In the genomic region with DNA sequence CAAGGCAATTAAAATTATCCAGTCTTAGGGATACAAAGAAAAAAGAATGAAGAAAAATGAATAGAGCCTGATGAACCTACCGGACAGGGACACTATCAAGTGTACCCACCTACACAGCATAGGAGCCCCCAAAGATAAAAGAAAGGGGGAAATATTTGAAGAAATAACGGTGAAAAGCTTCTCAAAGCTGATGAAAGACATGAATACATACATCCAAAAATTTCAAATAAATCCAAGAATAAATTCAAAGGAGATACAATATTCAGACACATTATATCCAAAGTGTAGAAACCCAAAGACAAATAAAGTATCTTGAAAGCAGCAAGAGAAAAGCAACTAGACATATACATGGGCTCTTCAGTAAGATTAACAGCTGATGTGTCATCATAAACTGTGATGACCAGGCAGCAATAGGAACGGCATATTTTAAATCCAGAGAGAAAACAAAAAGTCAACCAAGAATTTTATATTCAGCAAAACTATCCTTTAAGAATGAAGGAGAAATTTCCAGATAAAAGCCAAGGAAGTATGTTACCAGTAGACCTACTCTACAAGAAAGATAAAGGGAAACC, we compare ENCODE assay signal across 17 cellular contexts. TPM values are rescaled to one million over a fixed set of nuclear protein-coding genes. Genes with fewer than 3 reads are reported as not detected.
A peak's percentile ranks its signal among the peaks of the same experiment; 100 is the strongest.
DNase-seq lines count a peak whose midpoint lies in the region; ATAC-seq, FAIRE-seq and TF ChIP-seq lines count a peak whose summit lies in the region.
"Had no signal": no experiment of that assay in that cellular context is flagged by ENCODE, and none has a peak within 500 bp of the region (broad histone marks: within the 10 kb centered on the region; RNA-seq: fewer than 3 reads in every experiment).

No MANE protein-coding gene starts in this region.

- peaks cover 20 to 37% of the 10 kb centered on the region in 2 donors for H3K36me3 Mint-ChIP-seq in activated T-cell treated with anti-CD3 and anti-CD28 coated beads, Interleukin-2, amount 50 U/mL, for 72 hours (ENCODE audit: insufficient read depth in 2 of 2)
- H3K36me3 Mint-ChIP-seq in activated T-cell treated with anti-CD3 and anti-CD28 coated beads, Interleukin-2, amount 50 U/mL, for 4 hours (ENCODE audit: insufficient read depth) = peaks cover 28% of the 10 kb centered on the region
- peaks cover 32% of the 10 kb centered on the region for H3K36me3 Mint-ChIP-seq in activated T-helper 17 cell treated with anti-CD3 and anti-CD28 coated beads, Interleukin-2, amount 50 U/mL, for 72 hours (ENCODE audit: low read depth)
- peaks cover 21% of the 10 kb centered on the region for H3K36me3 Mint-ChIP-seq in natural killer cell

- H3K4me3 ChIP-seq in HEK293 (ENCODE audit: low read depth, low read length) (no peak overlapping the region), psoas muscle (no peak overlapping the region)
- H3K4me3 ChIP-seq: SJSA1 had no signal

- no peak for FAIRE-seq in D721Med (lab: Jason Lieb, UNC)

- H3K27me3 ChIP-seq in psoas muscle (ENCODE audit: insufficient read depth in 3 of 3, low read length in 2 of 3) = no peaks in the 10 kb centered on the region
- H3K27me3 ChIP-seq: SJSA1 had no signal

- ATAC-seq in activated T-cell treated with anti-CD3 and anti-CD28 coated beads, Interleukin-2, amount 50 U/mL, for 72 hours (replicated peaks in 1 of 2) = no peak
- no peak for ATAC-seq in activated T-cell treated with anti-CD3 and anti-CD28 coated beads, Interleukin-2, amount 50 U/mL, for 4 hours
- no peak for ATAC-seq in activated T-helper 17 cell treated with anti-CD3 and anti-CD28 coated beads, Interleukin-2, amount 50 U/mL, for 72 hours (replicated peaks)
- no peak for ATAC-seq in natural killer cell
- ATAC-seq in psoas muscle = no peak
- no peak for ATAC-seq in GM21367 (IDR thresholded peaks at IDR 0.05; ENCODE audit: unreplicated experiment)
- ATAC-seq: PC-3 had no signal

- peaks cover 10 to 13% of the 10 kb centered on the region in 2 donors for H3K9me3 Mint-ChIP-seq in activated T-cell treated with anti-CD3 and anti-CD28 coated beads, Interleukin-2, amount 50 U/mL, for 72 hours
- H3K9me3 Mint-ChIP-seq in activated T-cell treated with anti-CD3 and anti-CD28 coated beads, Interleukin-2, amount 50 U/mL, for 4 hours = peaks cover 22% of the 10 kb centered on the region
- H3K9me3 Mint-ChIP-seq in activated T-helper 17 cell treated with anti-CD3 and anti-CD28 coated beads, Interleukin-2, amount 50 U/mL, for 72 hours = peaks cover 4% of the 10 kb centered on the region
- H3K9me3 Mint-ChIP-seq in natural killer cell = peaks cover 2 to 8% of the 10 kb centered on the region in 2 donors

- H3K27ac ChIP-seq in HEK293 (ENCODE audit: extremely low read depth, low read depth, low read length) (no peak overlapping the region), psoas muscle (no peak overlapping the region)
- H3K27ac ChIP-seq: SJSA1 had no signal

- DNase-seq in activated T-cell treated with anti-CD3 and anti-CD28 coated beads, Interleukin-2, amount 50 U/mL, for 72 hours = no peak
- DNase-seq in activated T-cell treated with anti-CD3 and anti-CD28 coated beads, Interleukin-2, amount 50 U/mL, for 4 hours = no peak
- DNase-seq in natural killer cell = no peak
- no peak for DNase-seq in psoas muscle
- DNase-seq in D721Med (ENCODE audit: insufficient read length, low spot score) = no peak
- DNase-seq: CD8-positive, alpha-beta T cell; HFFc6; NCI-H1417; NCI-H1930; NCI-H2171 treated with DMSO at 0.1 percent for 48 hours; NCI-H446 treated with DMSO at 0.1 percent for 48 hours; NCI-H774; PC-3 had no signal

- 89 to 97% (median 90%) methylated on average over 3 of the region's 3 CpGs for WGBS in psoas muscle, 3 donors

- TF ChIP-seq CTCF in HEK293 (tag by site-specific recombination; IDR thresholded peaks at IDR 0.05) = no peak
- no peak for TF ChIP-seq CTCF in natural killer cell (IDR thresholded peaks at IDR 0.05)
- TF ChIP-seq CTCF in psoas muscle (IDR thresholded peaks at IDR 0.05) = no peak
- TF ChIP-seq CTCF in D721Med (IDR thresholded peaks at IDR 0.05; ENCODE audit: insufficient read depth, missing control alignments) = no peak

- POLR2A ChIA-PET in HEK293 (lab: Yijun Ruan, JAX) = no interaction called here

- peak overlapping the region; percentile 81 for H3K27ac Mint-ChIP-seq in activated T-cell treated with anti-CD3 and anti-CD28 coated beads, Interleukin-2, amount 50 U/mL, for 72 hours
- H3K27ac Mint-ChIP-seq in activated T-helper 17 cell treated with anti-CD3 and anti-CD28 coated beads, Interleukin-2, amount 50 U/mL, for 72 hours = peak overlapping the region; percentile 82
- H3K27ac Mint-ChIP-seq in natural killer cell = peak overlapping the region in 1 of 2 donors; percentile 47
- H3K27ac Mint-ChIP-seq: HFFc6 had no signal

- H3K9me3 ChIP-seq in HEK293 (ENCODE audit: control insufficient read depth, insufficient read depth, low read depth, low read length) = no peaks in the 10 kb centered on the region
- H3K9me3 ChIP-seq in psoas muscle = peaks cover 23% of the 10 kb centered on the region

- H3K36me3 ChIP-seq in HEK293 (ENCODE audit: control insufficient read depth in 2 of 2, insufficient read depth in 1 of 2, low read length in 2 of 2) = peaks cover 0 to 3% of the 10 kb centered on the region in 2 experiments; a peak in 1 of 3 replicates
- no peaks in the 10 kb centered on the region for H3K36me3 ChIP-seq in psoas muscle (ENCODE audit: insufficient read depth in 1 of 2, low read depth in 1 of 2)

- peaks cover 57% of the 10 kb centered on the region for H3K4me1 Mint-ChIP-seq in activated T-cell treated with anti-CD3 and anti-CD28 coated beads, Interleukin-2, amount 50 U/mL, for 72 hours (ENCODE audit: low read depth)
- H3K4me1 Mint-ChIP-seq in activated T-cell treated with anti-CD3 and anti-CD28 coated beads, Interleukin-2, amount 50 U/mL, for 4 hours (ENCODE audit: low read depth) = peaks cover 52% of the 10 kb centered on the region
- H3K4me1 Mint-ChIP-seq in activated T-helper 17 cell treated with anti-CD3 and anti-CD28 coated beads, Interleukin-2, amount 50 U/mL, for 72 hours = peaks cover 40% of the 10 kb centered on the region
- peaks cover 70 to 83% of the 10 kb centered on the region in 2 donors for H3K4me1 Mint-ChIP-seq in natural killer cell

- CTCF ChIA-PET in HEK293 (lab: Yijun Ruan, JAX) = interaction anchor here (0.6 to 0.7 kb wide), 2 partner anchors 9 to 55 kb away, joined by 3 read pairs; no protein-coding TSS in a partner anchor

- no peaks in the 10 kb centered on the region for H3K4me1 ChIP-seq in HEK293 (ENCODE audit: control insufficient read depth, insufficient read depth, low read length)
- H3K4me1 ChIP-seq in psoas muscle = no peaks in the 10 kb centered on the region

- peak overlapping the region in 1 of 2 donors; percentile 15 for H3K4me3 Mint-ChIP-seq in activated T-cell treated with anti-CD3 and anti-CD28 coated beads, Interleukin-2, amount 50 U/mL, for 72 hours
- H3K4me3 Mint-ChIP-seq in activated T-cell treated with anti-CD3 and anti-CD28 coated beads, Interleukin-2, amount 50 U/mL, for 4 hours = no peak overlapping the region
- peak overlapping the region; percentile 40 for H3K4me3 Mint-ChIP-seq in activated T-helper 17 cell treated with anti-CD3 and anti-CD28 coated beads, Interleukin-2, amount 50 U/mL, for 72 hours
- H3K4me3 Mint-ChIP-seq in natural killer cell = peak overlapping the region; percentile 71
- H3K4me3 Mint-ChIP-seq: CD8-positive, alpha-beta T cell; HFFc6 had no signal

- intact Hi-C loops in natural killer cell (cut with micrococcal nuclease) = loop anchor here (5.0 kb wide), 2 partner anchors 53 to 128 kb away; no protein-coding TSS in a partner anchor
- intact Hi-C loops in psoas muscle (cut with DNase I) = no loop called here

- no peaks in the 10 kb centered on the region for H3K27me3 Mint-ChIP-seq in activated T-cell treated with anti-CD3 and anti-CD28 coated beads, Interleukin-2, amount 50 U/mL, for 72 hours (ENCODE audit: low read depth)
- no peaks in the 10 kb centered on the region for H3K27me3 Mint-ChIP-seq in activated T-cell treated with anti-CD3 and anti-CD28 coated beads, Interleukin-2, amount 50 U/mL, for 4 hours (ENCODE audit: low read depth)
- no peaks in the 10 kb centered on the region for H3K27me3 Mint-ChIP-seq in activated T-helper 17 cell treated with anti-CD3 and anti-CD28 coated beads, Interleukin-2, amount 50 U/mL, for 72 hours
- H3K27me3 Mint-ChIP-seq in natural killer cell (ENCODE audit: low read depth in 2 of 2) = no peaks in the 10 kb centered on the region

TF ChIP-seq in HEK293, 187 proteins besides CTCF, POLR2A, EP300 and RAD21 (continues in another document):
- TF ChIP-seq, protein P1, sequence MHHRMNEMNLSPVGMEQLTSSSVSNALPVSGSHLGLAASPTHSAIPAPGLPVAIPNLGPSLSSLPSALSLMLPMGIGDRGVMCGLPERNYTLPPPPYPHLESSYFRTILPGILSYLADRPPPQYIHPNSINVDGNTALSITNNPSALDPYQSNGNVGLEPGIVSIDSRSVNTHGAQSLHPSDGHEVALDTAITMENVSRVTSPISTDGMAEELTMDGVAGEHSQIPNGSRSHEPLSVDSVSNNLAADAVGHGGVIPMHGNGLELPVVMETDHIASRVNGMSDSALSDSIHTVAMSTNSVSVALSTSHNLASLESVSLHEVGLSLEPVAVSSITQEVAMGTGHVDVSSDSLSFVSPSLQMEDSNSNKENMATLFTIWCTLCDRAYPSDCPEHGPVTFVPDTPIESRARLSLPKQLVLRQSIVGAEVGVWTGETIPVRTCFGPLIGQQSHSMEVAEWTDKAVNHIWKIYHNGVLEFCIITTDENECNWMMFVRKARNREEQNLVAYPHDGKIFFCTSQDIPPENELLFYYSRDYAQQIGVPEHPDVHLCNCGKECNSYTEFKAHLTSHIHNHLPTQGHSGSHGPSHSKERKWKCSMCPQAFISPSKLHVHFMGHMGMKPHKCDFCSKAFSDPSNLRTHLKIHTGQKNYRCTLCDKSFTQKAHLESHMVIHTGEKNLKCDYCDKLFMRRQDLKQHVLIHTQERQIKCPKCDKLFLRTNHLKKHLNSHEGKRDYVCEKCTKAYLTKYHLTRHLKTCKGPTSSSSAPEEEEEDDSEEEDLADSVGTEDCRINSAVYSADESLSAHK (tag by site-specific recombination; IDR thresholded peaks at IDR 0.05) = no peak
- TF ChIP-seq ZNF701 (tag by site-specific recombination; IDR thresholded peaks at IDR 0.05) (no peak), GFI1B (tag by site-specific recombination; IDR thresholded peaks at IDR 0.05) (no peak), SETDB1 (IDR thresholded peaks at IDR 0.05; ENCODE audit: insufficient read length, low read length) (peak; percentile 86), ZNF514 (tag by site-specific recombination; IDR thresholded peaks at IDR 0.05) (no peak), SP3 (tag by site-specific recombination; IDR thresholded peaks at IDR 0.05) (no peak), ZNF121 (tag by site-specific recombination; IDR thresholded peaks at IDR 0.05) (no peak), ZNF785 (tag by site-specific recombination; IDR thresholded peaks at IDR 0.05) (no peak)

RNA-seq across cellular contexts. Expression of gene CDK17, which starts 56.0 kb away (rescaled TPM):
- total RNA-seq in activated T-cell treated with anti-CD3 and anti-CD28 coated beads, Interleukin-2, amount 50 U/mL, for 72 hours = 10 to 100 TPM; 54.4 to 61.9 TPM
- 10 to 100 TPM; 29.9 to 37.4 (median 35.8) TPM for total RNA-seq in activated T-cell treated with anti-CD3 and anti-CD28 coated beads, Interleukin-2, amount 50 U/mL, for 4 hours
- 10 to 100 TPM; 28.5 to 38.1 TPM for total RNA-seq in activated T-helper 17 cell treated with anti-CD3 and anti-CD28 coated beads, Interleukin-2, amount 50 U/mL, for 72 hours
- total RNA-seq in natural killer cell = 100 to 1,000 TPM; 199 to 234 (median 232) TPM
- total RNA-seq in psoas muscle = 10 to 100 TPM; 13.3 to 21.4 (median 16.1) TPM
- 10 to 100 TPM in 1 of 3 donors, 1 to 10 TPM in 2; 7.2 to 10.2 (median 8.8) TPM for polyA plus RNA-seq in psoas muscle
